15 cellular contexts compared by ENCODE assay signal in genomic region chr6:4944325-4944724, GRCh38. TPM values are rescaled to one million over a fixed set of nuclear protein-coding genes. Genes with fewer than 3 reads are reported as not detected.
DNase-seq lines count a peak whose midpoint lies in the region; ATAC-seq and TF ChIP-seq lines count a peak whose summit lies in the region.
"Had no signal": no experiment of that assay in that cellular context is flagged by ENCODE, and none has a peak within 500 bp of the region (broad histone marks: within the 10 kb centered on the region; RNA-seq: fewer than 3 reads in every experiment).

No MANE protein-coding gene starts in this region.

- no peak overlapping the region for H4K8ac ChIP-seq in trophoblast cell (ENCODE audit: low read depth, low read length)

- peaks cover 27 to 37% of the 10 kb centered on the region in 2 experiments for H3K4me1 ChIP-seq in trophoblast cell (ENCODE audit: control insufficient read depth in 1 of 2, insufficient read depth in 2 of 2, low read length in 2 of 2)

- no peak for TF ChIP-seq POLR2A in GM18505 (IDR thresholded peaks at IDR 0.05; ENCODE audit: borderline replicate concordance, extremely low read depth, insufficient read depth, insufficient read length)

- H3K4me3 Mint-ChIP-seq in activated CD8-positive, alpha-beta memory T cell treated with anti-CD3 and anti-CD28 coated beads, Interleukin-2, amount 10 ng/mL, durations not matched to agents 7 days and 5 days: no peak overlapping the region
- H3K4me3 Mint-ChIP-seq in HFFc6 (no peak overlapping the region), endothelial cell (ENCODE audit: unreplicated experiment) (peak overlapping the region; percentile 62)
- H3K4me3 Mint-ChIP-seq: CD4-positive, alpha-beta memory T cell; H9 had no signal

- peaks cover 6% of the 10 kb centered on the region for H3K36me3 Mint-ChIP-seq in activated CD8-positive, alpha-beta memory T cell treated with anti-CD3 and anti-CD28 coated beads, Interleukin-2, amount 10 ng/mL, durations not matched to agents 7 days and 5 days
- H3K36me3 Mint-ChIP-seq in HFFc6 (ENCODE audit: low read depth) (peaks cover 29% of the 10 kb centered on the region; the same call in 1 of the 2 replicates), endothelial cell (ENCODE audit: low read depth, unreplicated experiment) (peaks cover 25% of the 10 kb centered on the region)

- H3K27me3 ChIP-seq in trophoblast cell (ENCODE audit: insufficient read depth, low read length): no peaks in the 10 kb centered on the region
- H3K27me3 ChIP-seq: BE2C had no signal

- no peak overlapping the region for H2BK120ac ChIP-seq in trophoblast cell (ENCODE audit: insufficient read depth, low read length, poor library complexity)

- WGBS in trophoblast cell (ENCODE audit: extremely low coverage, insufficient coverage, insufficient read length): no CpG with 5 or more reads among the region's 8 CpGs

- H3K27me3 Mint-ChIP-seq in activated CD8-positive, alpha-beta memory T cell treated with anti-CD3 and anti-CD28 coated beads, Interleukin-2, amount 10 ng/mL, durations not matched to agents 7 days and 5 days: no peaks in the 10 kb centered on the region
- H3K27me3 Mint-ChIP-seq in HFFc6 (ENCODE audit: insufficient read depth): peaks cover 2% of the 10 kb centered on the region; the same call in 1 of the 2 replicates
- peaks cover 7% of the 10 kb centered on the region for H3K27me3 Mint-ChIP-seq in endothelial cell (ENCODE audit: unreplicated experiment)
- H3K27me3 Mint-ChIP-seq: CD4-positive, alpha-beta memory T cell had no signal

- H3K9me3 ChIP-seq in trophoblast cell (ENCODE audit: insufficient read depth, low read depth, low read length): peaks cover 2% of the 10 kb centered on the region
- H3K9me3 ChIP-seq: BE2C had no signal

- no peak overlapping the region for H3K4me2 ChIP-seq in trophoblast cell (ENCODE audit: low read length)

- H3K79me2 ChIP-seq in trophoblast cell (ENCODE audit: control insufficient read depth, insufficient read depth, low read length, poor library complexity): no peaks in the 10 kb centered on the region

- H3K27ac Mint-ChIP-seq in activated CD8-positive, alpha-beta memory T cell treated with anti-CD3 and anti-CD28 coated beads, Interleukin-2, amount 10 ng/mL, durations not matched to agents 7 days and 5 days: no peak overlapping the region
- H3K27ac Mint-ChIP-seq in HFFc6 (peak overlapping the region; percentile 89; the same call in 1 of the 2 replicates), endothelial cell (ENCODE audit: unreplicated experiment) (peak overlapping the region; percentile 41)
- H3K27ac Mint-ChIP-seq: CD4-positive, alpha-beta memory T cell had no signal

- H3K36me3 ChIP-seq in trophoblast cell (ENCODE audit: control insufficient read depth in 1 of 2, insufficient read depth in 2 of 2, low read length in 2 of 2): peaks cover 30 to 40% of the 10 kb centered on the region in 2 experiments

- H3K79me1 ChIP-seq in trophoblast cell (ENCODE audit: low read length): peaks cover 3% of the 10 kb centered on the region

- no peak overlapping the region for H2AFZ ChIP-seq in trophoblast cell (ENCODE audit: insufficient read depth, low read length, poor library complexity)

- ATAC-seq in activated CD8-positive, alpha-beta memory T cell treated with anti-CD3 and anti-CD28 coated beads, Interleukin-2, amount 10 ng/mL, durations not matched to agents 7 days and 5 days: no peak
- no peak for ATAC-seq in GM18505 (IDR thresholded peaks at IDR 0.05; ENCODE audit: unreplicated experiment)

- H3K4me1 Mint-ChIP-seq in activated CD8-positive, alpha-beta memory T cell treated with anti-CD3 and anti-CD28 coated beads, Interleukin-2, amount 10 ng/mL, durations not matched to agents 7 days and 5 days: peaks cover 40% of the 10 kb centered on the region
- peaks cover 47% of the 10 kb centered on the region for H3K4me1 Mint-ChIP-seq in HFFc6 (ENCODE audit: low read depth)
- peaks cover 13% of the 10 kb centered on the region for H3K4me1 Mint-ChIP-seq in endothelial cell (ENCODE audit: unreplicated experiment)

- no peak overlapping the region for H4K91ac ChIP-seq in trophoblast cell (ENCODE audit: low read depth, low read length)

- TF ChIP-seq CTCF in HFFc6 (IDR thresholded peaks at IDR 0.05): no peak
- no peak for TF ChIP-seq CTCF in endothelial cell (IDR thresholded peaks at IDR 0.05; ENCODE audit: unreplicated experiment)

- H3K4me3 ChIP-seq in trophoblast cell (ENCODE audit: low read depth, low read length): no peak overlapping the region

- no peak overlapping the region for H3K14ac ChIP-seq in trophoblast cell (ENCODE audit: low read length)

- no peak overlapping the region for H3K27ac ChIP-seq in trophoblast cell (ENCODE audit: low read depth, low read length)
- H3K27ac ChIP-seq: C4-2B had no signal

- no peaks in the 10 kb centered on the region for H3K9me3 Mint-ChIP-seq in activated CD8-positive, alpha-beta memory T cell treated with anti-CD3 and anti-CD28 coated beads, Interleukin-2, amount 10 ng/mL, durations not matched to agents 7 days and 5 days (ENCODE audit: low read depth)
- H3K9me3 Mint-ChIP-seq in HFFc6 (no peaks in the 10 kb centered on the region), endothelial cell (ENCODE audit: unreplicated experiment) (no peaks in the 10 kb centered on the region)
- H3K9me3 Mint-ChIP-seq: H9 had no signal

- peak; percentile 29 for DNase-seq in activated CD8-positive, alpha-beta memory T cell treated with anti-CD3 and anti-CD28 coated beads, Interleukin-2, amount 10 ng/mL, durations not matched to agents 7 days and 5 days
- DNase-seq in activated CD8-positive, alpha-beta memory T cell treated with anti-CD3 and anti-CD28 coated beads for 24 hours: no peak
- no peak for DNase-seq in HFFc6
- no peak for DNase-seq in endothelial cell (ENCODE audit: low spot score)
- DNase-seq in trophoblast cell: no peak
- DNase-seq in DMS114 treated with DMSO at 0.1 percent for 48 hours (lab: John Stamatoyannopoulos, UW; ENCODE audit: unreplicated experiment): no peak
- DNase-seq: BE2C; CD4-positive, alpha-beta memory T cell; DMS153; DMS79 treated with DMSO at 0.1 percent for 48 hours; EL; GOT3; H9 had no signal

- H2BK12ac ChIP-seq in trophoblast cell (ENCODE audit: low read length): no peak overlapping the region

- H4K12ac ChIP-seq in trophoblast cell (ENCODE audit: low read depth, low read length): no peak overlapping the region

- peak overlapping the region; percentile 19 for H3K18ac ChIP-seq in trophoblast cell (ENCODE audit: low read length)

- H3K4ac ChIP-seq in trophoblast cell (ENCODE audit: low read depth, low read length): no peak overlapping the region

- no peak overlapping the region for H3K9ac ChIP-seq in trophoblast cell (ENCODE audit: low read length)

- CTCF ChIA-PET in activated CD8-positive, alpha-beta memory T cell treated with anti-CD3 and anti-CD28 coated beads, Interleukin-2, amount 10 ng/mL, durations not matched to agents 7 days and 5 days (lab: Charles Lee): interaction anchor here (1.2 kb wide), 1 partner anchor 159 kb away, joined by 3 read pairs; no protein-coding TSS in a partner anchor

- no peak overlapping the region for H2BK5ac ChIP-seq in trophoblast cell (ENCODE audit: low read depth, low read length, poor library complexity)

- H3K23ac ChIP-seq in trophoblast cell (ENCODE audit: low read length): peak overlapping the region; percentile 71

- H2AK5ac ChIP-seq in trophoblast cell (ENCODE audit: low read length): no peak overlapping the region

RNA-seq across cellular contexts. Expression of gene RPP40, which starts 59.5 kb away (rescaled TPM):
- total RNA-seq in activated CD8-positive, alpha-beta memory T cell treated with anti-CD3 and anti-CD28 coated beads, Interleukin-2, amount 10 ng/mL, durations not matched to agents 7 days and 5 days: 1 to 10 TPM; 4.6 to 6.4 TPM
- total RNA-seq in HFFc6 (2021; fragmentation: NEBNext Ultra II Directional; extraction: Animal tissue kit (Norgen Biotek cat#: 25700)): 10 to 100 TPM; 11.2 to 18.2 (median 16.8) TPM
- total RNA-seq in endothelial cell (ENCODE audit: unreplicated experiment): 9.6 TPM
- 7.8 and 8.0 TPM in 2 replicates for polyA plus RNA-seq in trophoblast cell (2013)
